Comparison of ENCODE assay signal across 35 cellular contexts in the genomic region with DNA sequence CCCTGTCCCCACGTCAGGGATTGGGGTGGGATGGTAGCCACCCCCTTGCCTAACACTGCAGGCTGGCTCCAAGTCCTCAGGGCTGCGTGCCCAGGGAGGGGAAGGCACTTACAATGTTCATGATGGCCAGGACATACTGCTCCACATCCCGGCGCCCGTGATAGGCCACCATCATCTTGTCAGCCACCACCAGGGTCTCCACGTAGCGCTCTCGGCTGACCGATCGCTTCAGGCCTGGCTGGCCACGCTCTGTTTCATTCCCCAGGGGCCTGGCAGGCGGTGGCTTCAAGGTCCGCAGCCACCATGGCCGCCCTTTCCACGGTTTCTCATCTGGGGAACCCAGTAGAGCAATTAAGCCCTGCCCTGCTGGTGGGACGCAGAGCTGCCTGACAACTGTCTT. TPM values are rescaled to one million over a fixed set of nuclear protein-coding genes. Genes with fewer than 3 reads are reported as not detected.
"Had no signal": no experiment of that assay in that cellular context is flagged by ENCODE, and none has a peak within 500 bp of the region (broad histone marks: within the 10 kb centered on the region; RNA-seq: fewer than 3 reads in every experiment).

No MANE protein-coding gene starts in this region.

- FAIRE-seq: endometrium, kidney had no signal

- H3K27ac ChIP-seq: colonic mucosa, epithelial cell of prostate, esophagus squamous epithelium, gastrocnemius medialis, heart right ventricle, lower lobe of right lung had no signal

- DNase-seq: colonic mucosa; cortex of kidney; effector CD8-positive, alpha-beta T cell; effector memory CD8-positive, alpha-beta T cell; endodermal cell; erythroblast; esophagus squamous epithelium; foreskin fibroblast; foreskin melanocyte; gastrocnemius medialis; glutamatergic neuron; head of caudate nucleus; heart right ventricle; hippocampal formation; immature natural killer cell; islet precursor cell; kidney; kidney glomerular epithelial cell; left colon; left ventricle myocardium superior; lower lobe of right lung; mesenchymal stem cell; mucosa of descending colon; naive B cell had no signal

- H3K4me1 ChIP-seq: colonic mucosa, gastrocnemius medialis, heart right ventricle had no signal

- H3K9me3 ChIP-seq: colonic mucosa had no signal

- H3K4me3 ChIP-seq: colonic mucosa, esophagus squamous epithelium, gastrocnemius medialis, heart right ventricle, lower lobe of right lung, mucosa of descending colon had no signal

- H3K27me3 ChIP-seq: colonic mucosa, esophagus squamous epithelium, gastrocnemius medialis, heart right ventricle had no signal

- H3K36me3 ChIP-seq: colonic mucosa had no signal

- ATAC-seq: effector memory CD8-positive, alpha-beta T cell; esophagus mucosa; gastrocnemius medialis; heart right ventricle; left colon; left ventricle myocardium superior; lower lobe of right lung; mucosa of descending colon had no signal

RNA-seq across cellular contexts. Expression of a gene that starts 23.6 kb away (rescaled TPM):
- total RNA-seq: myocyte had no signal

RNA-seq across cellular contexts. Expression of a gene that starts 29.6 kb away (rescaled TPM):
- total RNA-seq: colonic mucosa, dermis microvascular lymphatic vessel endothelial cell, endodermal cell, esophagus mucosa, esophagus squamous epithelium, gastrocnemius medialis, glomerular endothelial cell, heart right ventricle, kidney, left colon, left lobe of liver, left ventricle myocardium superior, lower leg skin, lower lobe of right lung, lung microvascular endothelial cell, mesenteric fat pad, mesothelial cell of epicardium, mucosa of descending colon, myocyte had no signal
- polyA plus RNA-seq: heart right ventricle, immature natural killer cell had no signal
